ENCODE assay signal across 17 cellular contexts in the genomic region with DNA sequence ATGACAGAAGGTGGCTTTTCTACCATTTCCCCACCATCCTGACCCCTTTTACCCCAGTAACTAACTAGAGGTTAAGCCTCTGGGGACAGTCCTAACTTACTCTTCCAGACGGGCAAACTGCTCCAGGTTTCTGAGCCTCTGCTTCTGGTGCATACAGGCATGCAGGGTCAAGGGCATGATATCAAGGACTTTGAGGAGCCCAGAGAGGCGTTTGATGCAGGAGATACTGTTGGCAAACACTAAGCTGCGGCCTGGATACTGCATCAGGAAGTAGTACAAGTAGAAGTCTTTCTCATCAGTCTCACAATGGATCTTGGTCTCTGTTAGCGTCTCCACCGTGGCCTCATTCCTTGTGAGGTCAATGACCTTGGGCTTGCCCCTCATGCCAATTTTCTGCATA. TPM values are rescaled to one million over a fixed set of nuclear protein-coding genes. Genes with fewer than 3 reads are reported as not detected.
"Had no signal": no experiment of that assay in that cellular context is flagged by ENCODE, and none has a peak within 500 bp of the region (broad histone marks: within the 10 kb centered on the region; RNA-seq: fewer than 3 reads in every experiment).

No MANE protein-coding gene starts in this region.

- H3K27ac ChIP-seq: ascending aorta, esophagus squamous epithelium, left ventricle myocardium inferior, right atrium auricular region, skin epidermis had no signal

- H3K27me3 Mint-ChIP-seq: activated CD4-positive, alpha-beta T cell treated with anti-CD3 and anti-CD28 coated beads, Interleukin-2, amount 10 ng/mL, durations not matched to agents 7 days and 5 days; progenitor cell of endocrine pancreas had no signal

- H3K9me3 Mint-ChIP-seq: activated CD4-positive, alpha-beta T cell treated with anti-CD3 and anti-CD28 coated beads, Interleukin-2, amount 10 ng/mL, durations not matched to agents 7 days and 5 days; natural killer cell had no signal

- H3K9me3 ChIP-seq: ascending aorta, esophagus squamous epithelium, left ventricle myocardium inferior, right atrium auricular region had no signal

- H3K4me3 Mint-ChIP-seq: activated CD4-positive, alpha-beta T cell treated with anti-CD3 and anti-CD28 coated beads, Interleukin-2, amount 10 ng/mL, durations not matched to agents 7 days and 5 days; natural killer cell had no signal

- H3K27me3 ChIP-seq: ascending aorta, dorsolateral prefrontal cortex, esophagus squamous epithelium, right atrium auricular region had no signal

- H3K27ac Mint-ChIP-seq: activated CD4-positive, alpha-beta T cell treated with anti-CD3 and anti-CD28 coated beads, Interleukin-2, amount 10 ng/mL, durations not matched to agents 7 days and 5 days; natural killer cell; progenitor cell of endocrine pancreas had no signal

- H3K4me3 ChIP-seq: ascending aorta, dorsolateral prefrontal cortex, esophagus squamous epithelium, left ventricle myocardium inferior, right atrium auricular region, skin epidermis had no signal

- DNase-seq: activated CD4-positive, alpha-beta T cell treated with anti-CD3 and anti-CD28 coated beads, Interleukin-2, amount 10 ng/mL, durations not matched to agents 7 days and 5 days; dorsolateral prefrontal cortex; esophagus squamous epithelium; hippocampal formation; kidney; left ventricle myocardium inferior; mesenchymal stem cell; natural killer cell; nucleus accumbens; stimulated activated CD4-positive, alpha-beta T cell treated with anti-CD3 and anti-CD28 coated beads, Interleukin-4, amount 100 ng/mL, for 4 hours; stimulated activated CD8-positive, alpha-beta memory T cell treated with anti-CD3 and anti-CD28 coated beads, Interleukin-4, amount 100 ng/mL, for 48 hours; stimulated activated naive CD8-positive, alpha-beta T cell treated with anti-CD3 and anti-CD28 coated beads, Interleukin-15, Interleukin-2, amounts not matched to agents 100 U/mL and 50 U/mL, for 24 hours; trophoblast cell had no signal

- ATAC-seq: natural killer cell; stimulated activated naive CD8-positive, alpha-beta T cell treated with anti-CD3 and anti-CD28 coated beads, Interleukin-15, Interleukin-2, amounts not matched to agents 100 U/mL and 50 U/mL, for 24 hours had no signal

RNA-seq across cellular contexts. Expression of gene IFI27L1, which starts 21.1 kb away (rescaled TPM):
- total RNA-seq: ascending aorta had no signal
